16 cellular contexts compared by ENCODE assay signal in the genomic region with DNA sequence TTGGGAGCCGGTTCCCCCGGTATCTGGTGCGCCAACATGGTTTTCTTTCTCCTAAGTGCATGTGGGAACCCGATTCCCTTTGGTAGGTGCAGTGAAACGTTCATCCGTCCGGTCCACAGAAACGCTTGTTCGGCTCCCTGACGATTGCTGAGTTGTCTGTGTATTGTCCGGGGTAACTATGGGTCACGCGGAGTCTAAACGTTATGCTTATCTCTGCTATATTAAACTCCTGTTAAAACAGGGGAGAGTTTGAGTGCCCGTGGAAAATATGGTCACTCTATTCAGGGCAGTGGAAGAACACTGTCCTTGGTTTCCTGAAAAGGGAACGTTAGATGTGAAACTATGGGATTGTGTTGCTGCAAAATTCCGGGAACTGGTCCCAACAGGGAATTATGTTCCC. TPM values are rescaled to one million over a fixed set of nuclear protein-coding genes. Genes with fewer than 3 reads are reported as not detected.
DNase-seq lines count a peak whose midpoint lies in the region; ATAC-seq and TF ChIP-seq lines count a peak whose summit lies in the region.
"Had no signal": no experiment of that assay in that cellular context is flagged by ENCODE, and none has a peak within 500 bp of the region (broad histone marks: within the 10 kb centered on the region; RNA-seq: fewer than 3 reads in every experiment).

No MANE protein-coding gene starts in this region.

- TF ChIP-seq CTCF in breast epithelium (IDR thresholded peaks at IDR 0.05): no peak

- intact Hi-C loops in breast epithelium (cut with DNase I; ENCODE audit: low total_unique reads) (loop anchor here (10.0 kb wide), 1 partner anchor 138 kb away; no protein-coding TSS in a partner anchor), right cardiac atrium (cut with DNase I) (loop anchor here in 2 of 4 donors (5.0 to 10.0 kb wide), 2 partner anchors 136 to 138 kb away; no protein-coding TSS in a partner anchor)

- H2AK5ac ChIP-seq in neuronal stem cell (ENCODE audit: low read depth, low read length): no peak overlapping the region

- no peaks in the 10 kb centered on the region for H3K36me3 ChIP-seq in ACC112 (ENCODE audit: insufficient read depth, low read length)
- H3K36me3 ChIP-seq in breast epithelium: no peaks in the 10 kb centered on the region
- no peaks in the 10 kb centered on the region for H3K36me3 ChIP-seq in neuronal stem cell (replicated peaks in 1 of 2; ENCODE audit: control insufficient read depth in 2 of 2, insufficient read depth in 2 of 2, low read length in 2 of 2)
- H3K36me3 ChIP-seq: spleen, thyroid gland had no signal

- no peak overlapping the region for H2BK12ac ChIP-seq in neuronal stem cell (ENCODE audit: low read length)

- no peak overlapping the region for H2BK15ac ChIP-seq in neuronal stem cell (ENCODE audit: low read length)

- no peak overlapping the region for H4K91ac ChIP-seq in neuronal stem cell (ENCODE audit: low read depth, low read length, poor library complexity)

- H3K4me1 ChIP-seq in ACC112 (ENCODE audit: control insufficient read depth, insufficient read depth, low read length, unreplicated experiment) (no peaks in the 10 kb centered on the region), breast epithelium (no peaks in the 10 kb centered on the region), right cardiac atrium (ENCODE audit: control insufficient read depth, insufficient read depth, low read length) (no peaks in the 10 kb centered on the region), neuronal stem cell (ENCODE audit: control insufficient read depth in 2 of 2, insufficient read depth in 1 of 2, low read depth in 1 of 2, low read length in 2 of 2) (peaks cover 0 to 14% of the 10 kb centered on the region in 2 donors)
- H3K4me1 ChIP-seq: spleen had no signal

- H3K18ac ChIP-seq in neuronal stem cell (ENCODE audit: low read length): no peak overlapping the region

- H3K23ac ChIP-seq in neuronal stem cell (ENCODE audit: low read depth, low read length, poor library complexity): no peak overlapping the region

- no peak overlapping the region for H2AFZ ChIP-seq in ACC112 (ENCODE audit: low read length, unreplicated experiment)
- H2AFZ ChIP-seq in neuronal stem cell (ENCODE audit: low read length): peak overlapping the region; percentile 44

- H3K27me3 ChIP-seq in ACC112 (ENCODE audit: insufficient read depth, low read length) (peaks cover 13% of the 10 kb centered on the region), breast epithelium (no peaks in the 10 kb centered on the region), right cardiac atrium (ENCODE audit: control insufficient read depth, insufficient read depth) (no peaks in the 10 kb centered on the region), neuronal stem cell (ENCODE audit: control insufficient read depth in 3 of 3, insufficient read depth in 3 of 3, low read depth in 1 of 3, low read length in 3 of 3) (peaks cover 0 to 6% (median 0%) of the 10 kb centered on the region in 3 experiments)
- H3K27me3 ChIP-seq: thyroid gland had no signal

- WGBS in right cardiac atrium: 51% methylated on average over 17 of the region's 17 CpGs
- WGBS in neuronal stem cell (ENCODE audit: extremely low coverage in 2 of 2, insufficient read length in 2 of 2, insufficient replicate concordance in 1 of 2), 2 donors: no CpG with 5 or more reads among the region's 17 CpGs

- no peaks in the 10 kb centered on the region for H3K79me2 ChIP-seq in ACC112 (ENCODE audit: control insufficient read depth, insufficient read depth, low read length, unreplicated experiment)

- H2BK5ac ChIP-seq in neuronal stem cell (ENCODE audit: low read length): no peak overlapping the region

- H3K9me3 ChIP-seq in breast epithelium (peaks cover 0 to 8% of the 10 kb centered on the region in 2 donors), right cardiac atrium (ENCODE audit: control insufficient read depth, low read length) (no peaks in the 10 kb centered on the region), neuronal stem cell (replicated peaks in 1 of 2; ENCODE audit: control insufficient read depth in 2 of 2, insufficient read depth in 1 of 2, low read depth in 1 of 2, low read length in 2 of 2) (peaks cover 0 to 3% of the 10 kb centered on the region in 2 donors)
- H3K9me3 ChIP-seq: thyroid gland had no signal

- peak in 1 of 2 donors; percentile 69 for ATAC-seq in right cardiac atrium
- no peak for ATAC-seq in GM18873 (IDR thresholded peaks at IDR 0.05; ENCODE audit: low FRiP score, unreplicated experiment)
- ATAC-seq in HG03095 (IDR thresholded peaks at IDR 0.05; ENCODE audit: unreplicated experiment): no peak

- H3K4me3 ChIP-seq in ACC112 (ENCODE audit: low read depth, low read length) (peak overlapping the region; percentile 62), breast epithelium (peak overlapping the region in 2 of 3 donors; percentile 21 to 53), right cardiac atrium (ENCODE audit: low read length) (peak overlapping the region; percentile 34), neuronal stem cell (ENCODE audit: low read length in 2 of 2) (no peak overlapping the region)
- H3K4me3 ChIP-seq: SK-N-MC, spleen, thyroid gland had no signal

- no peak overlapping the region for H3K14ac ChIP-seq in neuronal stem cell (ENCODE audit: low read length)

- TF ChIP-seq POLR2A in breast epithelium (IDR thresholded peaks at IDR 0.05): no peak

- no peak overlapping the region for H3K9ac ChIP-seq in neuronal stem cell (ENCODE audit: low read depth, low read length, poor library complexity)

- no peak overlapping the region for H2BK120ac ChIP-seq in neuronal stem cell (ENCODE audit: low read depth, low read length)

- no peak overlapping the region for H4K8ac ChIP-seq in neuronal stem cell (ENCODE audit: low read depth, low read length)

- H3K4ac ChIP-seq in neuronal stem cell (ENCODE audit: low read length): no peak overlapping the region

- no peaks in the 10 kb centered on the region for H3K79me1 ChIP-seq in neuronal stem cell (ENCODE audit: low read depth, low read length)

- DNase-seq in breast epithelium (ENCODE audit: low spot score in 2 of 2) (no peak), right cardiac atrium (no peak), neuronal stem cell (ENCODE audit: low spot score) (no peak)
- DNase-seq in stimulated activated CD4-positive, alpha-beta T cell treated with anti-CD3 and anti-CD28 coated beads, Interleukin-4, amount 100 ng/mL, for 24 hours: no peak
- no peak for DNase-seq in stimulated activated CD4-positive, alpha-beta T cell treated with anti-CD3 and anti-CD28 coated beads, Interleukin-4, amount 100 ng/mL, for 4 hours
- DNase-seq: activated naive CD4-positive, alpha-beta T cell treated with anti-CD3 and anti-CD28 coated beads for 36 hours; central memory CD4-positive, alpha-beta T cell; immature natural killer cell; NCI-H2107; NK-92 treated with Interleukin-12 subunit alpha and Interleukin-12 subunit beta, amount 100 ng/mL, for 24 hours; spleen had no signal

- H3K27ac ChIP-seq in ACC112 (ENCODE audit: low read depth, low read length): no peak overlapping the region
- H3K27ac ChIP-seq in breast epithelium: no peak overlapping the region
- H3K27ac ChIP-seq in right cardiac atrium (ENCODE audit: low read length): no peak overlapping the region
- H3K27ac ChIP-seq in neuronal stem cell (replicated peaks; ENCODE audit: low read length): no peak overlapping the region
- H3K27ac ChIP-seq: SK-N-MC, spleen, thyroid gland had no signal

- H3K4me2 ChIP-seq in neuronal stem cell (ENCODE audit: insufficient read depth, low read length, poor library complexity, severe bottlenecking): no peak overlapping the region

RNA-seq across cellular contexts. Expression of a gene that starts 32.4 kb away (rescaled TPM):
- 10 to 100 TPM; 29.1 to 58.7 (median 50.5) TPM for total RNA-seq in breast epithelium
- total RNA-seq in right cardiac atrium: 100 to 1,000 TPM in 3 of 4 donors, 10 to 100 TPM in 1; 98.1 to 125 (median 116) TPM
- 173 TPM for polyA plus RNA-seq in right cardiac atrium
- polyA plus RNA-seq in neuronal stem cell (2013, experiment 1 of 2): 19.9 TPM
- 18.6 TPM for polyA plus RNA-seq in neuronal stem cell (2013, experiment 2 of 2)

Comparison
In these comparisons a context has a peak if more than half of its experiments do, and no peak if none do; other contexts are left out.
1. H3K4me3 ChIP-seq: peak in ACC112 (single experiment), breast epithelium (2 of 3) and right cardiac atrium (single experiment); none in neuronal stem cell (0 of 2).